Comparison of ENCODE assay signal across 2 cellular contexts in the genomic region with DNA sequence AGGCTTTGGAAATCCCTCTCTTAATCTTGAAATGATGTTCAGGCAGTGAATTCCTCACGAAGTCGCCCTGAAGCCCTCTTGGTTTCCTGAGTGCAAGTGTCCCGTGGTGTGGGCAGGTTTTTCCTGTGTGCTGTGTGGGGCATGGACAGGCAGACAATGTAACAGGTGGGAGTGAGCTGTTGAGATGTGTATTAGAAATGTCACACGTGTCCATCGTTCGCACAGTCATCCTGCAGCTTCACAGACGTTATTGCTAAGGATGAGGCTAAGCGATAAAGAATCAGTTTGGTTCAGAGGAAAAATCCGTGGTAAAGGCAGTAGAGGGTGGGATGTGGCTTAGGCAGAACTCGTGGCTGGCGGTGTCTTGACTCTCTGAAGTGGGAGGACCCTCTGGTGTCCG.
TF ChIP-seq lines count a peak whose summit lies in the region.

No MANE protein-coding gene starts in this region.

TF ChIP-seq in IMR-90, 13 proteins besides CTCF, POLR2A, EP300 and RAD21:
- TF ChIP-seq FOS (IDR thresholded peaks at IDR 0.05; ENCODE audit: low read depth, low read length) (no peak), CEBPB (IDR thresholded peaks at IDR 0.05; ENCODE audit: low read depth, low read length) (no peak), SMC3 (IDR thresholded peaks at IDR 0.05; ENCODE audit: low read depth, low read length) (no peak), MAZ (IDR thresholded peaks at IDR 0.05; ENCODE audit: borderline replicate concordance, low read depth, low read length) (no peak), BHLHE40 (IDR thresholded peaks at IDR 0.05; ENCODE audit: low read depth, low read length) (no peak), NFE2L2 (IDR thresholded peaks at IDR 0.05; ENCODE audit: low read depth, low read length) (no peak), CHD1 (IDR thresholded peaks at IDR 0.05; ENCODE audit: low read depth, low read length) (no peak), MAFK (IDR thresholded peaks at IDR 0.05; ENCODE audit: low read depth, low read length) (no peak), RCOR1 (IDR thresholded peaks at IDR 0.05; ENCODE audit: insufficient replicate concordance, low read length) (no peak), MXI1 (IDR thresholded peaks at IDR 0.05; ENCODE audit: borderline replicate concordance, low read depth, low read length) (no peak)
- TF ChIP-seq, protein P1, sequence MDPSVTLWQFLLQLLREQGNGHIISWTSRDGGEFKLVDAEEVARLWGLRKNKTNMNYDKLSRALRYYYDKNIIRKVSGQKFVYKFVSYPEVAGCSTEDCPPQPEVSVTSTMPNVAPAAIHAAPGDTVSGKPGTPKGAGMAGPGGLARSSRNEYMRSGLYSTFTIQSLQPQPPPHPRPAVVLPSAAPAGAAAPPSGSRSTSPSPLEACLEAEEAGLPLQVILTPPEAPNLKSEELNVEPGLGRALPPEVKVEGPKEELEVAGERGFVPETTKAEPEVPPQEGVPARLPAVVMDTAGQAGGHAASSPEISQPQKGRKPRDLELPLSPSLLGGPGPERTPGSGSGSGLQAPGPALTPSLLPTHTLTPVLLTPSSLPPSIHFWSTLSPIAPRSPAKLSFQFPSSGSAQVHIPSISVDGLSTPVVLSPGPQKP (IDR thresholded peaks at IDR 0.05; ENCODE audit: borderline replicate concordance, low read depth, low read length): no peak

TF ChIP-seq in K562, 482 proteins besides CTCF, POLR2A, EP300 and RAD21:
- TF ChIP-seq HDAC6 (IDR thresholded peaks at IDR 0.05; ENCODE audit: low read depth, low read length): no peak
- TF ChIP-seq, protein P2, sequence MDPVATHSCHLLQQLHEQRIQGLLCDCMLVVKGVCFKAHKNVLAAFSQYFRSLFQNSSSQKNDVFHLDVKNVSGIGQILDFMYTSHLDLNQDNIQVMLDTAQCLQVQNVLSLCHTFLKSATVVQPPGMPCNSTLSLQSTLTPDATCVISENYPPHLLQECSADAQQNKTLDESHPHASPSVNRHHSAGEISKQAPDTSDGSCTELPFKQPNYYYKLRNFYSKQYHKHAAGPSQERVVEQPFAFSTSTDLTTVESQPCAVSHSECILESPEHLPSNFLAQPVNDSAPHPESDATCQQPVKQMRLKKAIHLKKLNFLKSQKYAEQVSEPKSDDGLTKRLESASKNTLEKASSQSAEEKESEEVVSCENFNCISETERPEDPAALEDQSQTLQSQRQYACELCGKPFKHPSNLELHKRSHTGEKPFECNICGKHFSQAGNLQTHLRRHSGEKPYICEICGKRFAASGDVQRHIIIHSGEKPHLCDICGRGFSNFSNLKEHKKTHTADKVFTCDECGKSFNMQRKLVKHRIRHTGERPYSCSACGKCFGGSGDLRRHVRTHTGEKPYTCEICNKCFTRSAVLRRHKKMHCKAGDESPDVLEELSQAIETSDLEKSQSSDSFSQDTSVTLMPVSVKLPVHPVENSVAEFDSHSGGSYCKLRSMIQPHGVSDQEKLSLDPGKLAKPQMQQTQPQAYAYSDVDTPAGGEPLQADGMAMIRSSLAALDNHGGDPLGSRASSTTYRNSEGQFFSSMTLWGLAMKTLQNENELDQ (CRISPR knock-in tag; IDR thresholded peaks at IDR 0.05; ENCODE audit: borderline replicate concordance): no peak
- TF ChIP-seq ASH1L (IDR thresholded peaks at IDR 0.05; ENCODE audit: borderline replicate concordance, low read depth, partially characterized antibody): no peak
- TF ChIP-seq ZNF764 (CRISPR knock-in tag; IDR thresholded peaks at IDR 0.05; ENCODE audit: low read depth): no peak
- TF ChIP-seq SOX6 (IDR thresholded peaks at IDR 0.05): no peak
- TF ChIP-seq U2AF2 (optimal IDR thresholded peaks at IDR 0.05; ENCODE audit: low read depth, low read length): no peak
- no peak for TF ChIP-seq YY1 (IDR thresholded peaks at IDR 0.05; ENCODE audit: borderline replicate concordance in 1 of 3, control insufficient read depth in 1 of 3, extremely low read depth in 1 of 3, insufficient read depth in 3 of 3, insufficient read length in 1 of 3, insufficient replicate concordance in 2 of 3, low read depth in 1 of 3, low read length in 2 of 3)
- TF ChIP-seq ZNF253 (CRISPR knock-in tag; conservative IDR thresholded peaks at IDR 0.05): no peak
- no peak for TF ChIP-seq SMAD1 (IDR thresholded peaks at IDR 0.05; ENCODE audit: low read depth, low read length, partially characterized antibody)
- no peak for TF ChIP-seq ZNF75A (CRISPR knock-in tag; IDR thresholded peaks at IDR 0.05)
TF ChIP-seq in K562: peak in this region for 0.
